1 cellular context compared by ENCODE assay signal in the genomic region with DNA sequence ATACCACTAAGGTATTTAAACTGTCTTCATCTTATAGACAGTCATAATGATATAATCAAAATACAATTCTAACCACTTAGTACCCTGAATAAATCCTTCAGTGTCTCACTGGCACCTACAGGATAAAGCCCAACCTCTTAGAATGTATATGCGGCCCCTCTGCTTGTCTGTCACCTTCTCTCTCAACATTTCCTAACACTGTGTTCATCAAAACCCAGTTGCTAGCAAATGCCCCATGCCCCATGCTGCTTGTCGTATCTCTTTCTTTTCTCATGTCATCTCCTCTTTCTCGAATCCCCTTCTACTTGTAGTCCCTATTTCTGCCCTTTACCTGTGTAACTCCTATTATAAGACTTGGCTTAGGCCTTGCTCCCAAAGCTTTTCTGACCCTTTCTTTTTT.
TF ChIP-seq lines count a peak whose summit lies in the region.

No MANE protein-coding gene starts in this region.

TF ChIP-seq in GM23338, 12 proteins besides CTCF, POLR2A, EP300 and RAD21 (continued from another document):
- TF ChIP-seq, protein P1, sequence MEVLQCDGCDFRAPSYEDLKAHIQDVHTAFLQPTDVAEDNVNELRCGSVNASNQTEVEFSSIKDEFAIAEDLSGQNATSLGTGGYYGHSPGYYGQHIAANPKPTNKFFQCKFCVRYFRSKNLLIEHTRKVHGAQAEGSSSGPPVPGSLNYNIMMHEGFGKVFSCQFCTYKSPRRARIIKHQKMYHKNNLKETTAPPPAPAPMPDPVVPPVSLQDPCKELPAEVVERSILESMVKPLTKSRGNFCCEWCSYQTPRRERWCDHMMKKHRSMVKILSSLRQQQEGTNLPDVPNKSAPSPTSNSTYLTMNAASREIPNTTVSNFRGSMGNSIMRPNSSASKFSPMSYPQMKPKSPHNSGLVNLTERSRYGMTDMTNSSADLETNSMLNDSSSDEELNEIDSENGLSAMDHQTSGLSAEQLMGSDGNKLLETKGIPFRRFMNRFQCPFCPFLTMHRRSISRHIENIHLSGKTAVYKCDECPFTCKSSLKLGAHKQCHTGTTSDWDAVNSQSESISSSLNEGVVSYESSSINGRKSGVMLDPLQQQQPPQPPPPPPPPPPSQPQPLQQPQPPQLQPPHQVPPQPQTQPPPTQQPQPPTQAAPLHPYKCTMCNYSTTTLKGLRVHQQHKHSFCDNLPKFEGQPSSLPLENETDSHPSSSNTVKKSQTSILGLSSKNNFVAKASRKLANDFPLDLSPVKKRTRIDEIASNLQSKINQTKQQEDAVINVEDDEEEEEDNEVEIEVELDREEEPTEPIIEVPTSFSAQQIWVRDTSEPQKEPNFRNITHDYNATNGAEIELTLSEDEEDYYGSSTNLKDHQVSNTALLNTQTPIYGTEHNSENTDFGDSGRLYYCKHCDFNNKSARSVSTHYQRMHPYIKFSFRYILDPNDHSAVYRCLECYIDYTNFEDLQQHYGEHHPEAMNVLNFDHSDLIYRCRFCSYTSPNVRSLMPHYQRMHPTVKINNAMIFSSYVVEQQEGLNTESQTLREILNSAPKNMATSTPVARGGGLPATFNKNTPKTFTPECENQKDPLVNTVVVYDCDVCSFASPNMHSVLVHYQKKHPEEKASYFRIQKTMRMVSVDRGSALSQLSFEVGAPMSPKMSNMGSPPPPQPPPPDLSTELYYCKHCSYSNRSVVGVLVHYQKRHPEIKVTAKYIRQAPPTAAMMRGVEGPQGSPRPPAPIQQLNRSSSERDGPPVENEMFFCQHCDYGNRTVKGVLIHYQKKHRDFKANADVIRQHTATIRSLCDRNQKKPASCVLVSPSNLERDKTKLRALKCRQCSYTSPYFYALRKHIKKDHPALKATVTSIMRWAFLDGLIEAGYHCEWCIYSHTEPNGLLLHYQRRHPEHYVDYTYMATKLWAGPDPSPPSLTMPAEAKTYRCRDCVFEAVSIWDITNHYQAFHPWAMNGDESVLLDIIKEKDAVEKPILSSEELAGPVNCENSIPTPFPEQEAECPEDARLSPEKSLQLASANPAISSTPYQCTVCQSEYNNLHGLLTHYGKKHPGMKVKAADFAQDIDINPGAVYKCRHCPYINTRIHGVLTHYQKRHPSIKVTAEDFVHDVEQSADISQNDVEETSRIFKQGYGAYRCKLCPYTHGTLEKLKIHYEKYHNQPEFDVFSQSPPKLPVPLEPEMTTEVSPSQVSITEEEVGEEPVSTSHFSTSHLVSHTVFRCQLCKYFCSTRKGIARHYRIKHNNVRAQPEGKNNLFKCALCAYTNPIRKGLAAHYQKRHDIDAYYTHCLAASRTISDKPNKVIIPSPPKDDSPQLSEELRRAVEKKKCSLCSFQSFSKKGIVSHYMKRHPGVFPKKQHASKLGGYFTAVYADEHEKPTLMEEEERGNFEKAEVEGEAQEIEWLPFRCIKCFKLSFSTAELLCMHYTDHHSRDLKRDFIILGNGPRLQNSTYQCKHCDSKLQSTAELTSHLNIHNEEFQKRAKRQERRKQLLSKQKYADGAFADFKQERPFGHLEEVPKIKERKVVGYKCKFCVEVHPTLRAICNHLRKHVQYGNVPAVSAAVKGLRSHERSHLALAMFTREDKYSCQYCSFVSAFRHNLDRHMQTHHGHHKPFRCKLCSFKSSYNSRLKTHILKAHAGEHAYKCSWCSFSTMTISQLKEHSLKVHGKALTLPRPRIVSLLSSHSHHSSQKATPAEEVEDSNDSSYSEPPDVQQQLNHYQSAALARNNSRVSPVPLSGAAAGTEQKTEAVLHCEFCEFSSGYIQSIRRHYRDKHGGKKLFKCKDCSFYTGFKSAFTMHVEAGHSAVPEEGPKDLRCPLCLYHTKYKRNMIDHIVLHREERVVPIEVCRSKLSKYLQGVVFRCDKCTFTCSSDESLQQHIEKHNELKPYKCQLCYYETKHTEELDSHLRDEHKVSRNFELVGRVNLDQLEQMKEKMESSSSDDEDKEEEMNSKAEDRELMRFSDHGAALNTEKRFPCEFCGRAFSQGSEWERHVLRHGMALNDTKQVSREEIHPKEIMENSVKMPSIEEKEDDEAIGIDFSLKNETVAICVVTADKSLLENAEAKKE (CRISPR knock-in tag; IDR thresholded peaks at IDR 0.05): no peak
- TF ChIP-seq, protein P2, sequence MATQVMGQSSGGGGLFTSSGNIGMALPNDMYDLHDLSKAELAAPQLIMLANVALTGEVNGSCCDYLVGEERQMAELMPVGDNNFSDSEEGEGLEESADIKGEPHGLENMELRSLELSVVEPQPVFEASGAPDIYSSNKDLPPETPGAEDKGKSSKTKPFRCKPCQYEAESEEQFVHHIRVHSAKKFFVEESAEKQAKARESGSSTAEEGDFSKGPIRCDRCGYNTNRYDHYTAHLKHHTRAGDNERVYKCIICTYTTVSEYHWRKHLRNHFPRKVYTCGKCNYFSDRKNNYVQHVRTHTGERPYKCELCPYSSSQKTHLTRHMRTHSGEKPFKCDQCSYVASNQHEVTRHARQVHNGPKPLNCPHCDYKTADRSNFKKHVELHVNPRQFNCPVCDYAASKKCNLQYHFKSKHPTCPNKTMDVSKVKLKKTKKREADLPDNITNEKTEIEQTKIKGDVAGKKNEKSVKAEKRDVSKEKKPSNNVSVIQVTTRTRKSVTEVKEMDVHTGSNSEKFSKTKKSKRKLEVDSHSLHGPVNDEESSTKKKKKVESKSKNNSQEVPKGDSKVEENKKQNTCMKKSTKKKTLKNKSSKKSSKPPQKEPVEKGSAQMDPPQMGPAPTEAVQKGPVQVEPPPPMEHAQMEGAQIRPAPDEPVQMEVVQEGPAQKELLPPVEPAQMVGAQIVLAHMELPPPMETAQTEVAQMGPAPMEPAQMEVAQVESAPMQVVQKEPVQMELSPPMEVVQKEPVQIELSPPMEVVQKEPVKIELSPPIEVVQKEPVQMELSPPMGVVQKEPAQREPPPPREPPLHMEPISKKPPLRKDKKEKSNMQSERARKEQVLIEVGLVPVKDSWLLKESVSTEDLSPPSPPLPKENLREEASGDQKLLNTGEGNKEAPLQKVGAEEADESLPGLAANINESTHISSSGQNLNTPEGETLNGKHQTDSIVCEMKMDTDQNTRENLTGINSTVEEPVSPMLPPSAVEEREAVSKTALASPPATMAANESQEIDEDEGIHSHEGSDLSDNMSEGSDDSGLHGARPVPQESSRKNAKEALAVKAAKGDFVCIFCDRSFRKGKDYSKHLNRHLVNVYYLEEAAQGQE (IDR thresholded peaks at IDR 0.05; ENCODE audit: unreplicated experiment): no peak
- TF ChIP-seq EZH2 (IDR thresholded peaks at IDR 0.05; ENCODE audit: low read depth, unreplicated experiment) (no peak), NANOG (IDR thresholded peaks at IDR 0.05; ENCODE audit: borderline replicate concordance) (no peak), ZNF331 (CRISPR knock-in tag; IDR thresholded peaks at IDR 0.05; ENCODE audit: low read depth) (no peak), EZH2phosphoT487 (IDR thresholded peaks at IDR 0.05; ENCODE audit: unreplicated experiment) (no peak), POLR2AphosphoS5 (IDR thresholded peaks at IDR 0.05; ENCODE audit: low read depth) (no peak)
